In genomic region chr17:46942441-46943217, GRCh38 we compare ENCODE assay signal across 8 cellular contexts. TPM values are rescaled to one million over a fixed set of nuclear protein-coding genes. Genes with fewer than 3 reads are reported as not detected.
DNase-seq lines count a peak whose midpoint lies in the region; ATAC-seq and TF ChIP-seq lines count a peak whose summit lies in the region.

No MANE protein-coding gene starts in this region.

- peak overlapping the region; percentile 37 to 67 (median 58); a peak in 21 of 22 replicates for H3K4me2 ChIP-seq in BLaER1 treated with 17β-estradiol and CSF1 and Interleukin-3, amounts not matched to agents 10 nM and 100 nM
- H3K4me2 ChIP-seq in H9 (ENCODE audit: insufficient read depth, insufficient read length, low read length) = no peak overlapping the region

- peak; percentile 53 for ATAC-seq in stimulated activated naive CD8-positive, alpha-beta T cell treated with anti-CD3 and anti-CD28 coated beads, Interleukin-15, amount 100 ng/mL, for 72 hours
- ATAC-seq in GM21515 (IDR thresholded peaks at IDR 0.05; ENCODE audit: unreplicated experiment) = no peak

- no peak overlapping the region for H3K4me3 ChIP-seq in BLaER1 treated with 17β-estradiol and CSF1 and Interleukin-3, amounts not matched to agents 10 nM and 100 nM

- H4K91ac ChIP-seq in H9 (ENCODE audit: insufficient read length, low read depth, low read length) = no peak overlapping the region

- no peak overlapping the region for H3K4ac ChIP-seq in H9 (ENCODE audit: low read depth, low read length)

- TF ChIP-seq CTCF in H9 (conservative IDR thresholded peaks at IDR 0.05) = peak; percentile 97

- WGBS in H9 (ENCODE audit: extremely low coverage, insufficient read length, low lambda C conversion rate) = no CpG with 5 or more reads among the region's 10 CpGs

- H2BK15ac ChIP-seq in H9 (ENCODE audit: low read depth, low read length) = no peak overlapping the region

- H3K4me3 Mint-ChIP-seq in H9 = no peak overlapping the region
- no peak overlapping the region for H3K4me3 Mint-ChIP-seq in activated CD4-positive, alpha-beta T cell treated with anti-CD3 and anti-CD28 coated beads, Interleukin-2, amount 10 ng/mL, durations not matched to agents 7 days and 5 days
- H3K4me3 Mint-ChIP-seq in stimulated activated naive CD8-positive, alpha-beta T cell treated with anti-CD3 and anti-CD28 coated beads, Interleukin-15, amount 100 ng/mL, for 72 hours = no peak overlapping the region

- no peak overlapping the region for H3K56ac ChIP-seq in H9 (ENCODE audit: insufficient read length, low read depth, low read length)

- no peak overlapping the region for H2BK120ac ChIP-seq in H9 (ENCODE audit: low read depth, low read length, poor library complexity, severe bottlenecking)

- H3K27me3 Mint-ChIP-seq in H9 (ENCODE audit: low read depth) = no peaks in the 10 kb centered on the region; the same call in 1 of the 2 replicates
- H3K27me3 Mint-ChIP-seq in activated CD4-positive, alpha-beta T cell treated with anti-CD3 and anti-CD28 coated beads, Interleukin-2, amount 10 ng/mL, durations not matched to agents 7 days and 5 days = no peaks in the 10 kb centered on the region
- no peaks in the 10 kb centered on the region for H3K27me3 Mint-ChIP-seq in stimulated activated naive CD8-positive, alpha-beta T cell treated with anti-CD3 and anti-CD28 coated beads, Interleukin-15, amount 100 ng/mL, for 72 hours

- no peak overlapping the region for H4K8ac ChIP-seq in H9 (replicated peaks; ENCODE audit: insufficient read length, low read depth, low read length)

- H3K79me1 ChIP-seq in H9 (ENCODE audit: insufficient read depth, low read depth, low read length, poor library complexity, severe bottlenecking) = no peaks in the 10 kb centered on the region

- no peaks in the 10 kb centered on the region for H3K9me3 ChIP-seq in BLaER1 treated with 17β-estradiol and CSF1 and Interleukin-3, amounts not matched to agents 10 nM and 100 nM (replicated peaks in 1 of 11)
- H3K9me3 ChIP-seq in H9 (ENCODE audit: control insufficient read depth, low read depth, low read length) = no peaks in the 10 kb centered on the region

- no peaks in the 10 kb centered on the region for H3K27me3 ChIP-seq in BLaER1 treated with 17β-estradiol and CSF1 and Interleukin-3, amounts not matched to agents 10 nM and 100 nM
- H3K27me3 ChIP-seq in H9 (ENCODE audit: insufficient read depth, low read length) = no peaks in the 10 kb centered on the region

- DNase-seq in H9 (peak; percentile 86), NCI-H510A (lab: John Stamatoyannopoulos, UW) (peak; percentile 14), medulla oblongata (ENCODE audit: extremely low spot score) (peak; percentile 78)
- peak; percentile 58 for DNase-seq in activated CD4-positive, alpha-beta T cell treated with anti-CD3 and anti-CD28 coated beads, Interleukin-2, amount 10 ng/mL, durations not matched to agents 7 days and 5 days
- DNase-seq in effector CD8-positive, alpha-beta T cell (lab: John Stamatoyannopoulos, UW) = peak; percentile 10
- DNase-seq in stimulated activated naive CD8-positive, alpha-beta T cell treated with anti-CD3 and anti-CD28 coated beads, Interleukin-15, amount 100 ng/mL, for 72 hours = peak; percentile 25 to 41

- no peak overlapping the region for H3T11ph ChIP-seq in H9 (ENCODE audit: low read length)

- H3K79me2 ChIP-seq in H9 (ENCODE audit: insufficient read depth, low read length) = no peaks in the 10 kb centered on the region

- H3K4me1 ChIP-seq in BLaER1 treated with 17β-estradiol and CSF1 and Interleukin-3, amounts not matched to agents 10 nM and 100 nM = peaks cover 36 to 45% (median 41%) of the 10 kb centered on the region in 10 experiments
- H3K4me1 ChIP-seq in H9 (ENCODE audit: insufficient read depth, low read length) = no peaks in the 10 kb centered on the region; the same call in 1 of the 2 replicates

- H2AK5ac ChIP-seq in H9 (ENCODE audit: insufficient read length, low read length) = no peak overlapping the region

- H4K5ac ChIP-seq in H9 (ENCODE audit: insufficient read length, low read depth, low read length) = no peak overlapping the region

- H3K36me3 Mint-ChIP-seq in H9 (ENCODE audit: insufficient read depth in 1 of 3, low read depth in 3 of 3) = peaks cover 7 to 37% (median 28%) of the 10 kb centered on the region in 3 experiments; a peak in 6 of 7 replicates
- peaks cover 22% of the 10 kb centered on the region for H3K36me3 Mint-ChIP-seq in activated CD4-positive, alpha-beta T cell treated with anti-CD3 and anti-CD28 coated beads, Interleukin-2, amount 10 ng/mL, durations not matched to agents 7 days and 5 days (ENCODE audit: low read depth)

- peaks cover 0 to 72% (median 50%) of the 10 kb centered on the region in 11 experiments; a peak in 18 of 22 replicates for H4K20me1 ChIP-seq in BLaER1 treated with 17β-estradiol and CSF1 and Interleukin-3, amounts not matched to agents 10 nM and 100 nM
- H4K20me1 ChIP-seq in H9 (ENCODE audit: control insufficient read depth, insufficient read depth, insufficient read length) = no peaks in the 10 kb centered on the region

- H3K18ac ChIP-seq in H9 (ENCODE audit: insufficient read length, low read depth, low read length) = no peak overlapping the region

- H2BK12ac ChIP-seq in H9 (ENCODE audit: insufficient read length, low read depth, low read length) = no peak overlapping the region

- H3K27ac ChIP-seq in BLaER1 treated with 17β-estradiol and CSF1 and Interleukin-3, amounts not matched to agents 10 nM and 100 nM = no peak overlapping the region
- no peak overlapping the region for H3K27ac ChIP-seq in H9 (ENCODE audit: insufficient read length, low read depth, low read length)

- H3K27ac Mint-ChIP-seq in H9 = peak overlapping the region in 1 of 3 experiments; percentile 46; a peak in 2 of 7 replicates
- no peak overlapping the region for H3K27ac Mint-ChIP-seq in activated CD4-positive, alpha-beta T cell treated with anti-CD3 and anti-CD28 coated beads, Interleukin-2, amount 10 ng/mL, durations not matched to agents 7 days and 5 days
- no peak overlapping the region for H3K27ac Mint-ChIP-seq in stimulated activated naive CD8-positive, alpha-beta T cell treated with anti-CD3 and anti-CD28 coated beads, Interleukin-15, amount 100 ng/mL, for 72 hours

- H3K23me2 ChIP-seq in H9 (ENCODE audit: insufficient read length, low read depth, low read length, poor library complexity, severe bottlenecking) = no peaks in the 10 kb centered on the region

- H2BK20ac ChIP-seq in H9 (ENCODE audit: low read depth, low read length, poor library complexity, severe bottlenecking) = no peak overlapping the region

- H3K9me3 Mint-ChIP-seq in H9 = no peaks in the 10 kb centered on the region
- H3K9me3 Mint-ChIP-seq in activated CD4-positive, alpha-beta T cell treated with anti-CD3 and anti-CD28 coated beads, Interleukin-2, amount 10 ng/mL, durations not matched to agents 7 days and 5 days = no peaks in the 10 kb centered on the region
- no peaks in the 10 kb centered on the region for H3K9me3 Mint-ChIP-seq in stimulated activated naive CD8-positive, alpha-beta T cell treated with anti-CD3 and anti-CD28 coated beads, Interleukin-15, amount 100 ng/mL, for 72 hours

- peaks cover 32 to 46% (median 43%) of the 10 kb centered on the region in 11 experiments for H3K36me3 ChIP-seq in BLaER1 treated with 17β-estradiol and CSF1 and Interleukin-3, amounts not matched to agents 10 nM and 100 nM

- CTCF ChIA-PET in activated CD4-positive, alpha-beta T cell treated with anti-CD3 and anti-CD28 coated beads, Interleukin-2, amount 10 ng/mL, durations not matched to agents 7 days and 5 days (lab: Charles Lee) = interaction anchor here (0.5 to 2.4 kb wide), 14 partner anchors 8 to 126 kb away, joined by 3 to 9 read pairs (median 3); no protein-coding TSS in a partner anchor

- no peak overlapping the region for H3K14ac ChIP-seq in H9 (ENCODE audit: insufficient read depth, low read length)

- no peak overlapping the region for H2AFZ ChIP-seq in H9 (ENCODE audit: low read length)

- POLR2A ChIA-PET in activated CD4-positive, alpha-beta T cell treated with anti-CD3 and anti-CD28 coated beads, Interleukin-2, amount 10 ng/mL, durations not matched to agents 7 days and 5 days (lab: Charles Lee) = no interaction called here

- H2BK5ac ChIP-seq in H9 (ENCODE audit: insufficient read length, low read length) = no peak overlapping the region

- H3K9ac ChIP-seq in BLaER1 treated with 17β-estradiol and CSF1 and Interleukin-3, amounts not matched to agents 10 nM and 100 nM = no peak overlapping the region
- H3K9ac ChIP-seq in H9 (ENCODE audit: extremely low read depth, insufficient read length, low read length) = no peak overlapping the region

- peaks cover 34 to 42% of the 10 kb centered on the region in 2 experiments for H3K4me1 Mint-ChIP-seq in H9
- H3K4me1 Mint-ChIP-seq in activated CD4-positive, alpha-beta T cell treated with anti-CD3 and anti-CD28 coated beads, Interleukin-2, amount 10 ng/mL, durations not matched to agents 7 days and 5 days = peaks cover 19% of the 10 kb centered on the region
- peaks cover 34% of the 10 kb centered on the region for H3K4me1 Mint-ChIP-seq in stimulated activated naive CD8-positive, alpha-beta T cell treated with anti-CD3 and anti-CD28 coated beads, Interleukin-15, amount 100 ng/mL, for 72 hours

- H3K23ac ChIP-seq in H9 (ENCODE audit: insufficient read length, low read depth, low read length) = no peak overlapping the region

RNA-seq across cellular contexts. Expression of gene GOSR2, which starts 19.7 kb away (rescaled TPM):
- total RNA-seq in H9 (2021) = 48.9 and 53.5 TPM in 2 replicates
- 10 to 100 TPM; 56.5 to 56.7 TPM for total RNA-seq in activated CD4-positive, alpha-beta T cell treated with anti-CD3 and anti-CD28 coated beads, Interleukin-2, amount 10 ng/mL, durations not matched to agents 7 days and 5 days

RNA-seq across cellular contexts. Expression of gene RPRML, which starts 36.4 kb away (rescaled TPM):
- 1.3 and 1.4 TPM in 2 replicates for total RNA-seq in H9 (2021)
- not detected for total RNA-seq in activated CD4-positive, alpha-beta T cell treated with anti-CD3 and anti-CD28 coated beads, Interleukin-2, amount 10 ng/mL, durations not matched to agents 7 days and 5 days

Comparison
In these comparisons a context has a peak if more than half of its experiments do, and no peak if none do; other contexts are left out.
1. DNase-seq: peak in every context shown above with its lines; median percentile 86 in H9; 78 in medulla oblongata; 58 in activated CD4-positive, alpha-beta T cell treated with anti-CD3 and anti-CD28 coated beads, Interleukin-2, amount 10 ng/mL, durations not matched to agents 7 days and 5 days; 33 in stimulated activated naive CD8-positive, alpha-beta T cell treated with anti-CD3 and anti-CD28 coated beads, Interleukin-15, amount 100 ng/mL, for 72 hours; 14 in NCI-H510A; 10 in effector CD8-positive, alpha-beta T cell.